Comparison of ENCODE assay signal across 25 cellular contexts in genomic region chr1:17406760-17407475, GRCh38. TPM values are rescaled to one million over a fixed set of nuclear protein-coding genes. Genes with fewer than 3 reads are reported as not detected.
"Had no signal": no experiment of that assay in that cellular context is flagged by ENCODE, and none has a peak within 500 bp of the region (broad histone marks: within the 10 kb centered on the region; RNA-seq: fewer than 3 reads in every experiment).

No MANE protein-coding gene starts in this region.

RNA-seq across cellular contexts. Expression of gene PADI6, which starts 34.9 kb away (rescaled TPM):
- total RNA-seq: chondrocyte; colonic mucosa; endothelial cell of umbilical vein; epithelial cell of proximal tubule; esophagus muscularis mucosa; fibroblast of lung; foreskin keratinocyte; gastroesophageal sphincter; heart left ventricle; hepatocyte; kidney; left lobe of liver; liver; lung; mucosa of gallbladder; naive thymus-derived CD4-positive, alpha-beta T cell; osteocyte; prostate gland; right cardiac atrium; sigmoid colon; skeletal muscle tissue; thoracic aorta; tibial nerve; upper lobe of right lung had no signal
- polyA plus RNA-seq: endothelial cell of umbilical vein; fibroblast of lung; foreskin keratinocyte; heart left ventricle; hepatocyte; liver; lung; naive thymus-derived CD4-positive, alpha-beta T cell; neural cell; right cardiac atrium; sigmoid colon had no signal
